12 cellular contexts compared by ENCODE assay signal in genomic region chr2:55482186-55482945, GRCh38. TPM values are rescaled to one million over a fixed set of nuclear protein-coding genes. Genes with fewer than 3 reads are reported as not detected.
A peak's percentile ranks its signal among the peaks of the same experiment; 100 is the strongest.
DNase-seq lines count a peak whose midpoint lies in the region; ATAC-seq, FAIRE-seq and TF ChIP-seq lines count a peak whose summit lies in the region.
"Had no signal": no experiment of that assay in that cellular context is flagged by ENCODE, and none has a peak within 500 bp of the region (broad histone marks: within the 10 kb centered on the region; RNA-seq: fewer than 3 reads in every experiment).

No MANE protein-coding gene starts in this region.

- H3K27me3 ChIP-seq in HepG2 (ENCODE audit: control insufficient read depth in 1 of 2, insufficient read depth in 2 of 2, low read length in 2 of 2) (peaks cover 0 to 3% of the 10 kb centered on the region in 2 experiments; a peak in 1 of 5 replicates), right lobe of liver (no peaks in the 10 kb centered on the region), esophagus muscularis mucosa (no peaks in the 10 kb centered on the region)
- H3K27me3 ChIP-seq: heart right ventricle had no signal

- TF ChIP-seq CTCF in HepG2 (CRISPR knock-in tag; IDR thresholded peaks at IDR 0.05) (no peak), right lobe of liver (IDR thresholded peaks at IDR 0.05) (no peak), fibroblast of mammary gland (conservative IDR thresholded peaks at IDR 0.05; ENCODE audit: control insufficient read depth, insufficient read depth, low read depth, low read length) (no peak), esophagus muscularis mucosa (IDR thresholded peaks at IDR 0.05) (no peak)

- no peak for ATAC-seq in HepG2
- ATAC-seq in right lobe of liver = no peak
- no peak for ATAC-seq in stimulated activated naive CD8-positive, alpha-beta T cell treated with anti-CD3 and anti-CD28 coated beads, Interleukin-15, Interleukin-2, amounts not matched to agents 100 U/mL and 50 U/mL, for 24 hours
- no peak for ATAC-seq in HG03442 (IDR thresholded peaks at IDR 0.05; ENCODE audit: unreplicated experiment)

- POLR2A ChIA-PET in HepG2 (lab: Yijun Ruan, JAX) = no interaction called here

- WGBS in HepG2 (ENCODE audit: low lambda C conversion rate) = 32% methylated on average over 6 of the region's 6 CpGs
- WGBS in right lobe of liver (ENCODE audit: insufficient coverage, low coverage, low lambda C conversion rate, missing lambda C conversion rate) = 73% methylated on average over 6 of the region's 6 CpGs
- WGBS in esophagus muscularis mucosa = 68% methylated on average over 6 of the region's 6 CpGs

- FAIRE-seq in HepG2 (lab: Jason Lieb, UNC) = no peak

- H3K9ac ChIP-seq in HepG2 (ENCODE audit: insufficient read depth, low read depth, low read length) = no peak overlapping the region

- DNase-seq in HepG2 (ENCODE audit: low spot score) = no peak
- DNase-seq in right lobe of liver = no peak
- peak; percentile 86 for DNase-seq in NCI-H82 treated with DMSO at 0.1 percent for 48 hours (lab: John Stamatoyannopoulos, UW; ENCODE audit: unreplicated experiment)
- DNase-seq in fibroblast of mammary gland (ENCODE audit: low read depth) = peak; percentile 56
- DNase-seq in esophagus muscularis mucosa (ENCODE audit: extremely low spot score) = no peak
- DNase-seq in stimulated activated naive CD8-positive, alpha-beta T cell treated with anti-CD3 and anti-CD28 coated beads, Interleukin-15, Interleukin-2, amounts not matched to agents 100 U/mL and 50 U/mL, for 24 hours = no peak
- DNase-seq in UCSD-AML1 (lab: John Stamatoyannopoulos, UW; ENCODE audit: unreplicated experiment) = no peak
- DNase-seq: activated gamma-delta T cell, heart right ventricle, right cardiac atrium, substantia nigra had no signal

- TF ChIP-seq POLR2A in HepG2 (IDR thresholded peaks at IDR 0.05; ENCODE audit: insufficient read depth in 1 of 2, low read depth in 2 of 2, low read length in 2 of 2) (no peak), right lobe of liver (IDR thresholded peaks at IDR 0.05) (no peak), esophagus muscularis mucosa (IDR thresholded peaks at IDR 0.05; ENCODE audit: low read depth) (no peak)

- TF ChIP-seq EP300 in HepG2 (IDR thresholded peaks at IDR 0.05; ENCODE audit: low read depth in 2 of 2, low read length in 2 of 2) = no peak
- TF ChIP-seq EP300 in HepG2 (CRISPR knock-in tag; IDR thresholded peaks at IDR 0.05; ENCODE audit: borderline replicate concordance) = no peak
- no peak for TF ChIP-seq EP300 in esophagus muscularis mucosa (IDR thresholded peaks at IDR 0.05)

- CTCF ChIA-PET in HepG2 (lab: Yijun Ruan, JAX; ENCODE audit: low intra/inter-chr PET ratio, low total read pairs) = no interaction called here

- intact Hi-C loops in HepG2 (cut with micrococcal nuclease; ENCODE audit: unreplicated experiment) (no loop called here), right lobe of liver (cut with DNase I) (no loop called here), esophagus muscularis mucosa (cut with DNase I) (no loop called here)

- no peaks in the 10 kb centered on the region for H3K79me2 ChIP-seq in HepG2 (ENCODE audit: insufficient read depth, low read length)

- H2AFZ ChIP-seq in HepG2 (ENCODE audit: low read length) = no peak overlapping the region

- no peak overlapping the region for H3K27ac ChIP-seq in HepG2 (ENCODE audit: extremely low read length, insufficient read depth, low read length)
- no peak overlapping the region for H3K27ac ChIP-seq in right lobe of liver
- H3K27ac ChIP-seq in esophagus muscularis mucosa (replicated peaks in 1 of 4) = no peak overlapping the region
- H3K27ac ChIP-seq: heart right ventricle had no signal

- in situ Hi-C loops in HepG2 (cut with HindIII; ENCODE audit: extremely low pct_ligation_motif_present, low pct_unique_long_range_greater_than_20kb) = no loop called here

- no peak for TF ChIP-seq RAD21 in HepG2 (CRISPR knock-in tag; IDR thresholded peaks at IDR 0.05)

- H3K4me1 ChIP-seq in HepG2 (ENCODE audit: insufficient read depth, low read length) = no peaks in the 10 kb centered on the region
- H3K4me1 ChIP-seq in right lobe of liver = no peaks in the 10 kb centered on the region
- H3K4me1 ChIP-seq in esophagus muscularis mucosa = peaks cover 0 to 8% (median 3%) of the 10 kb centered on the region in 4 donors
- H3K4me1 ChIP-seq: heart right ventricle had no signal

- H3K4me3 ChIP-seq in HepG2 (replicated peaks in 1 of 3; ENCODE audit: insufficient read depth in 1 of 3, low read depth in 2 of 3, low read length in 3 of 3) (no peak overlapping the region), right lobe of liver (no peak overlapping the region), fibroblast of mammary gland (ENCODE audit: control insufficient read depth, low read depth, low read length) (no peak overlapping the region), esophagus muscularis mucosa (no peak overlapping the region)
- H3K4me3 ChIP-seq: heart right ventricle had no signal

- no peak overlapping the region for H3K4me2 ChIP-seq in HepG2 (ENCODE audit: low read depth, low read length)

- no TSS peak for BruUV-seq in HepG2 (replicated peaks; lab: Mats Ljungman, UMichigan)

- H4K20me1 ChIP-seq in HepG2 (ENCODE audit: insufficient read depth, low read length) = no peaks in the 10 kb centered on the region

- H3K36me3 ChIP-seq in HepG2 (replicated peaks in 1 of 2; ENCODE audit: control insufficient read depth in 1 of 2, insufficient read depth in 2 of 2, low read length in 2 of 2) (no peaks in the 10 kb centered on the region), right lobe of liver (no peaks in the 10 kb centered on the region), esophagus muscularis mucosa (no peaks in the 10 kb centered on the region)
- H3K36me3 ChIP-seq: heart right ventricle had no signal

- H3K9me3 ChIP-seq in HepG2 (ENCODE audit: low read length) = no peaks in the 10 kb centered on the region
- H3K9me3 ChIP-seq in right lobe of liver = no peaks in the 10 kb centered on the region
- no peaks in the 10 kb centered on the region for H3K9me3 ChIP-seq in esophagus muscularis mucosa
- H3K9me3 ChIP-seq: heart right ventricle had no signal

TF ChIP-seq in HepG2, 621 proteins besides CTCF, POLR2A, EP300 and RAD21:
- no peak for TF ChIP-seq ZSCAN25 (CRISPR knock-in tag; IDR thresholded peaks at IDR 0.05)
- TF ChIP-seq ATF7 (IDR thresholded peaks at IDR 0.05) = 0 out of 2 replicates have a peak, but pooled peaks have one; percentile 8
- no peak for TF ChIP-seq ATF7 (CRISPR knock-in tag; IDR thresholded peaks at IDR 0.05)

RNA-seq across cellular contexts. Expression of gene CFAP36, which starts 37.2 kb away (rescaled TPM):
- total RNA-seq in HepG2 (2016; rRNA removed; fragmentation: Illumina TruSeq; extraction: Trizol) = 37.3 and 42.2 TPM in 2 replicates
- 11.6 and 13.0 TPM in 2 replicates for total RNA-seq in HepG2 (2016; cell fraction: cytosol; rRNA removed; fragmentation: Illumina TruSeq; extraction: Trizol; ENCODE audit: low read depth)
- 35.6 and 47.7 TPM in 2 replicates for total RNA-seq in HepG2 (2016; cell fraction: insoluble cytoplasmic fraction; rRNA removed; fragmentation: Illumina TruSeq; extraction: Trizol)
- 29.4 and 36.1 TPM in 2 replicates for total RNA-seq in HepG2 (2016; cell fraction: membrane; rRNA removed; fragmentation: Illumina TruSeq; extraction: Trizol)
- total RNA-seq in HepG2 (2016; cell fraction: nucleus; rRNA removed; fragmentation: Illumina TruSeq; extraction: Trizol) = 19.9 and 26.7 TPM in 2 replicates
- 8.1 and 10.6 TPM in 2 replicates for polyA plus RNA-seq in HepG2 (2011; rRNA removed)
- polyA plus RNA-seq in HepG2 (2011; cell fraction: cytosol; rRNA removed) = 4.1 and 4.5 TPM in 2 replicates
- 2.7 and 3.2 TPM in 2 replicates for polyA plus RNA-seq in HepG2 (2011; cell fraction: nucleus; rRNA removed)
- polyA plus RNA-seq in HepG2 (2012) = 9.8 and 17.8 TPM in 2 replicates
- polyA plus RNA-seq in HepG2 (2016; cell fraction: cytosol; fragmentation: Illumina TruSeq; extraction: Trizol; ENCODE audit: low read depth) = 21.2 and 22.2 TPM in 2 replicates
- 44.7 and 50.3 TPM in 2 replicates for polyA plus RNA-seq in HepG2 (2016; cell fraction: insoluble cytoplasmic fraction; fragmentation: Illumina TruSeq; extraction: Trizol; ENCODE audit: low read depth)
- 31.9 and 32.8 TPM in 2 replicates for polyA plus RNA-seq in HepG2 (2016; cell fraction: membrane; fragmentation: Illumina TruSeq; extraction: Trizol; ENCODE audit: low read depth)
- polyA plus RNA-seq in HepG2 (2016; cell fraction: nucleus; fragmentation: Illumina TruSeq; extraction: Trizol; ENCODE audit: insufficient read depth, low read depth) = 39.7 and 42.2 TPM in 2 replicates
- 1.8 and 4.8 TPM in 2 replicates for polyA minus RNA-seq in HepG2 (2011; rRNA and poly(A)+ RNA removed; ENCODE audit: low replicate concordance)
- 2.5 and 4.0 TPM in 2 replicates for polyA minus RNA-seq in HepG2 (2011; cell fraction: cytosol; rRNA and poly(A)+ RNA removed)
- polyA minus RNA-seq in HepG2 (2011; cell fraction: nucleus; rRNA and poly(A)+ RNA removed) = 7.1 and 9.3 TPM in 2 replicates
- total RNA-seq in right lobe of liver = 1 to 10 TPM; 5.3 to 6.7 (median 5.9) TPM
- total RNA-seq in esophagus muscularis mucosa = 10 to 100 TPM; 30.3 to 34.5 (median 32.1) TPM

Comparison
In these comparisons a context has a peak if more than half of its experiments do, and no peak if none do; other contexts are left out.
1. DNase-seq: peak in NCI-H82 treated with DMSO at 0.1 percent for 48 hours (single experiment) and fibroblast of mammary gland (single experiment); none in HepG2 (single experiment), right lobe of liver (0 of 3), esophagus muscularis mucosa (single experiment), stimulated activated naive CD8-positive, alpha-beta T cell treated with anti-CD3 and anti-CD28 coated beads, Interleukin-15, Interleukin-2, amounts not matched to agents 100 U/mL and 50 U/mL, for 24 hours (single experiment) and UCSD-AML1 (single experiment).